Comparison of ENCODE assay signal across 36 cellular contexts in the genomic region with DNA sequence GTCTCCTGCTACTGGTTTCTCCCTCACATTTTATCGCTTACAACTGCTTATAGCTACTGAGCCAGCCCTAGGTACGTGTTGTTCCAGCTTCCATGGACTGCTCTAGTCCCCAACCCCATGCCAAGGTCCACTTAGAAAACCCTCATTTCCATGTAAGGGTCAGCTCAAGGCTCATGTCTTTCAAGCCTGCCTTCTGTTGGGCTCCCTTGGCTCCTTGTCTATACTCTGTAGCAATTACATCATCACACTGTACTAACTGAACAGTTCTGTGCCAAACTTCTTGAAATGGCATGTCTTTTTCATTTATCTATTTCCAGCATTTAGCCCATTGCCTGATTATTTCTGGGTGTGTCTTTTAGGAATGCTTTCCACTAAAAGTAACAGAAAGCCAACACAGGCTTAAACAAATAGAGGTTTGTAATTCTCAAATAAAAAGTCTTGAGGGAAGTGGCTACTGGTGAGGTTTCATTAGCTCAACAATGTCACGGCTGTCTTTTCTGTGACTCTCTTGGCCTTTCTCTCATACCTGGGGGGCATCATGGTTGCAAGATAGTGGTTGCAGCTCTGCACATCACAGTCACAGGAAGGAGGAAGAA.
"Had no signal": no experiment of that assay in that cellular context is flagged by ENCODE, and none has a peak within 500 bp of the region (broad histone marks: within the 10 kb centered on the region; RNA-seq: fewer than 3 reads in every experiment).

No MANE protein-coding gene starts in this region.

- H3K9me3 ChIP-seq: adrenal gland, right lobe of liver, thoracic aorta, vagina had no signal

- DNase-seq: activated CD4-positive, alpha-beta memory T cell treated with anti-CD3 and anti-CD28 coated beads for 36 hours; activated CD4-positive, alpha-beta T cell treated with anti-CD3 and anti-CD28 coated beads for 48 hours; activated CD8-positive, alpha-beta memory T cell treated with anti-CD3 and anti-CD28 coated beads, Interleukin-2, amount 50 U/mL, for 4 hours; activated effector memory CD4-positive, alpha-beta T cell treated with anti-CD3 and anti-CD28 coated beads, Interleukin-2, amount 50 U/mL, for 16 hours; activated naive CD4-positive, alpha-beta T cell treated with anti-CD3 and anti-CD28 coated beads for 36 hours; activated naive CD8-positive, alpha-beta T cell treated with anti-CD3 and anti-CD28 coated beads for 36 hours; activated T-cell treated with anti-CD3 and anti-CD28 coated beads, Interleukin-2, amount 50 U/mL, for 1 hour; adrenal gland; aorta; cerebellar nuclear complex; dorsolateral prefrontal cortex; effector memory CD8-positive, alpha-beta T cell; erythroblast; foreskin fibroblast; heart left ventricle; hypothalamus; immature natural killer cell; kidney; left colon; midbrain; naive thymus-derived CD4-positive, alpha-beta T cell; posterior cingulate gyrus; right lobe of liver; stimulated activated CD4-positive, alpha-beta T cell treated with anti-CD3 and anti-CD28 coated beads, Interleukin-12 subunit alpha, Interleukin-12 subunit beta, amount 100 ng/mL, for 4 hours; stimulated activated CD4-positive, alpha-beta T cell treated with anti-CD3 and anti-CD28 coated beads, Interleukin-4, amount 100 ng/mL, for 1 hour; stimulated activated naive CD8-positive, alpha-beta T cell treated with anti-CD3 and anti-CD28 coated beads, Interleukin-15, Interleukin-2, amounts not matched to agents 100 U/mL and 50 U/mL, for 24 hours; T-helper 17 cell; T1000; trophoblast cell; WERI-Rb-1 had no signal

- H3K4me1 ChIP-seq: adrenal gland, heart left ventricle, right lobe of liver, vagina had no signal

- H3K27ac ChIP-seq: adrenal gland, cardiac muscle cell, coronary artery, dorsolateral prefrontal cortex, heart left ventricle, right lobe of liver, skin epidermis, thoracic aorta, vagina, WERI-Rb-1 had no signal

- ATAC-seq: activated CD4-positive, CD25-positive, alpha-beta regulatory T cell treated with anti-CD3 and anti-CD28 coated beads, Interleukin-2, amount 50 U/mL, for 24 hours; effector memory CD8-positive, alpha-beta T cell; heart left ventricle; left colon; naive thymus-derived CD4-positive, alpha-beta T cell; right lobe of liver; stimulated activated naive CD8-positive, alpha-beta T cell treated with anti-CD3 and anti-CD28 coated beads, Interleukin-15, Interleukin-2, amounts not matched to agents 100 U/mL and 50 U/mL, for 24 hours; T-helper 17 cell had no signal

- H3K4me3 ChIP-seq: adrenal gland, cardiac muscle cell, coronary artery, dorsolateral prefrontal cortex, heart left ventricle, right lobe of liver, skin epidermis, thoracic aorta, vagina had no signal

- H3K36me3 ChIP-seq: adrenal gland, cardiac muscle cell, heart left ventricle, right lobe of liver, thoracic aorta, vagina, WERI-Rb-1 had no signal

- H3K27me3 ChIP-seq: adrenal gland, cardiac muscle cell, dorsolateral prefrontal cortex, heart left ventricle, right lobe of liver, vagina had no signal
